In genomic region chr5:61416010-61416409, GRCh38 we compare ENCODE assay signal across 14 cellular contexts.
DNase-seq lines count a peak whose midpoint lies in the region; ATAC-seq and TF ChIP-seq lines count a peak whose summit lies in the region.
"Had no signal": no experiment of that assay in that cellular context is flagged by ENCODE, and none has a peak within 500 bp of the region (broad histone marks: within the 10 kb centered on the region; RNA-seq: fewer than 3 reads in every experiment).

No MANE protein-coding gene starts in this region.

- no peaks in the 10 kb centered on the region for H3K36me3 ChIP-seq in SK-N-SH (replicated peaks in 1 of 2; ENCODE audit: control insufficient read depth in 1 of 2, insufficient read depth in 2 of 2, low read length in 1 of 2)
- H3K36me3 ChIP-seq in PC-3 (ENCODE audit: low read depth, low read length) = no peaks in the 10 kb centered on the region
- H3K36me3 ChIP-seq: tibial artery had no signal

- H3F3A ChIP-seq in SK-N-SH (replicated peaks; ENCODE audit: insufficient read depth) = peaks cover 7% of the 10 kb centered on the region
- H3F3A ChIP-seq in PC-3 (ENCODE audit: low read length, unreplicated experiment) = no peaks in the 10 kb centered on the region

- CTCF ChIA-PET in SK-N-SH (lab: Yijun Ruan, JAX) (interaction anchor here (0.6 kb wide), 1 partner anchor 927 kb away, joined by 3 read pairs; no protein-coding TSS in a partner anchor), PC-3 (lab: Charles Lee) (no interaction called here)

- DNase-seq in SK-N-SH (no peak), PC-3 (peak; percentile 51), foreskin keratinocyte (peak in 1 of 2 donors; percentile 72), retinal pigment epithelial cell (ENCODE audit: low read depth) (peak; percentile 80), caudate nucleus (lab: John Stamatoyannopoulos, UW) (no peak)
- no peak for DNase-seq in activated naive CD4-positive, alpha-beta T cell (lab: John Stamatoyannopoulos, UW)
- DNase-seq: activated CD4-positive, alpha-beta T cell treated with anti-CD3 and anti-CD28 coated beads, Interleukin-2, amount 10 ng/mL, durations not matched to agents 24 days and 14 days; MM.1S; occipital lobe; tibial artery had no signal

- H2AFZ ChIP-seq in SK-N-SH (ENCODE audit: low read depth) (no peak overlapping the region), PC-3 (ENCODE audit: low read length) (no peak overlapping the region)

- WGBS in SK-N-SH (ENCODE audit: low lambda C conversion rate) = 71% methylated on average over 5 of the region's 5 CpGs

- no peak overlapping the region for H3K4me3 ChIP-seq in SK-N-SH (ENCODE audit: low read depth in 2 of 2, low read length in 1 of 2)
- no peak overlapping the region for H3K4me3 ChIP-seq in PC-3 (ENCODE audit: low read length)
- H3K4me3 ChIP-seq in retinal pigment epithelial cell (ENCODE audit: low read length) = no peak overlapping the region
- H3K4me3 ChIP-seq: lung, tibial artery had no signal

- TF ChIP-seq EP300 in SK-N-SH (IDR thresholded peaks at IDR 0.05; ENCODE audit: borderline replicate concordance in 1 of 2, low read depth in 1 of 2, low read length in 1 of 2) = no peak

- no TSS peak for BruUV-seq in PC-3 (replicated peaks; lab: Mats Ljungman, UMichigan)

- H3K4me1 ChIP-seq in SK-N-SH (ENCODE audit: control insufficient read depth in 1 of 2, insufficient read depth in 2 of 2, low read depth in 1 of 2, low read length in 1 of 2) (peaks cover 5 to 19% of the 10 kb centered on the region in 2 experiments; a peak in 2 of 4 replicates), PC-3 (ENCODE audit: insufficient read depth, low read length) (peaks cover 12% of the 10 kb centered on the region), foreskin keratinocyte (peaks cover 5% of the 10 kb centered on the region)

- H3K27ac ChIP-seq in SK-N-SH (ENCODE audit: low read depth in 2 of 2, low read length in 1 of 2) (no peak overlapping the region), PC-3 (ENCODE audit: low read length) (peak overlapping the region; percentile 0; the same call in 1 of the 2 replicates), foreskin keratinocyte (peak overlapping the region; percentile 44), caudate nucleus (ENCODE audit: low read depth, low read length) (no peak overlapping the region)
- H3K27ac ChIP-seq: 22Rv1, tibial artery had no signal

- H3K4me2 ChIP-seq in SK-N-SH (no peak overlapping the region; the same call in 1 of the 2 replicates), PC-3 (ENCODE audit: low read length) (peak overlapping the region; percentile 0; the same call in 1 of the 2 replicates)

- H3K27me3 ChIP-seq in SK-N-SH (ENCODE audit: insufficient read depth) (no peaks in the 10 kb centered on the region), PC-3 (ENCODE audit: low read length) (no peaks in the 10 kb centered on the region), foreskin keratinocyte (no peaks in the 10 kb centered on the region)
- H3K27me3 ChIP-seq: tibial artery had no signal

- intact Hi-C loops in PC-3 (cut with micrococcal nuclease) = no loop called here

- no peaks in the 10 kb centered on the region for H3K9me2 ChIP-seq in SK-N-SH
- H3K9me2 ChIP-seq in PC-3 (replicated peaks; ENCODE audit: low read length) = no peaks in the 10 kb centered on the region

- no peak for TF ChIP-seq CTCF in SK-N-SH (IDR thresholded peaks at IDR 0.05)
- no peak for TF ChIP-seq CTCF in PC-3 (conservative IDR thresholded peaks at IDR 0.05; ENCODE audit: low read depth, low read length)
- no peak for TF ChIP-seq CTCF in foreskin keratinocyte (conservative IDR thresholded peaks at IDR 0.05)
- no peak for TF ChIP-seq CTCF in retinal pigment epithelial cell (conservative IDR thresholded peaks at IDR 0.05; ENCODE audit: low read depth, low read length)

- H4K20me1 ChIP-seq in SK-N-SH (ENCODE audit: insufficient read depth) (peaks cover 78% of the 10 kb centered on the region), PC-3 (ENCODE audit: low read length) (no peaks in the 10 kb centered on the region)

- peaks cover 96% of the 10 kb centered on the region for H3K79me2 ChIP-seq in SK-N-SH (ENCODE audit: insufficient read depth)
- peaks cover 89% of the 10 kb centered on the region for H3K79me2 ChIP-seq in PC-3 (ENCODE audit: low read length)

- ATAC-seq in SK-N-SH treated with all-trans-retinoic acid at 6 μM for 48 hours = peak; percentile 47
- peak; percentile 60 for ATAC-seq in PC-3
- ATAC-seq in foreskin keratinocyte = peak; percentile 96
- ATAC-seq in HG02678 (IDR thresholded peaks at IDR 0.05; ENCODE audit: unreplicated experiment) = no peak

- POLR2A ChIA-PET in SK-N-SH (lab: Yijun Ruan, JAX) (no interaction called here), PC-3 (lab: Charles Lee; ENCODE audit: unreplicated experiment) (no interaction called here)

- H3K9me3 ChIP-seq in SK-N-SH (no peaks in the 10 kb centered on the region), PC-3 (ENCODE audit: low read length) (no peaks in the 10 kb centered on the region)
- H3K9me3 ChIP-seq: tibial artery had no signal

- no peak overlapping the region for H3K9ac ChIP-seq in SK-N-SH
- no peak overlapping the region for H3K9ac ChIP-seq in PC-3 (ENCODE audit: low read length)

- no peak for TF ChIP-seq RAD21 in SK-N-SH (IDR thresholded peaks at IDR 0.05; ENCODE audit: low read length)

TF ChIP-seq in SK-N-SH treated with all-trans-retinoic acid at 6 μM for 48 hours, 23 proteins besides CTCF, POLR2A, EP300 and RAD21:
- TF ChIP-seq ESRRG (CRISPR knock-in tag; IDR thresholded peaks at IDR 0.05) = no peak

TF ChIP-seq in SK-N-SH, 30 proteins besides CTCF, POLR2A, EP300 and RAD21:
- no peak for TF ChIP-seq GABPA (IDR thresholded peaks at IDR 0.05; ENCODE audit: low read depth)

Comparison
In these comparisons a context has a peak if more than half of its experiments do, and no peak if none do; other contexts are left out.
1. DNase-seq: peak in PC-3 (single experiment) and retinal pigment epithelial cell (single experiment); none in SK-N-SH (single experiment), caudate nucleus (0 of 61) and activated naive CD4-positive, alpha-beta T cell (0 of 4).
2. H3K27ac ChIP-seq: peak in PC-3 (single experiment) and foreskin keratinocyte (single experiment); none in SK-N-SH (0 of 2) and caudate nucleus (single experiment).